ENCODE assay signal across 10 cellular contexts in genomic region chr3:196477678-196478077, GRCh38. TPM values are rescaled to one million over a fixed set of nuclear protein-coding genes. Genes with fewer than 3 reads are reported as not detected.
"Had no signal": no experiment of that assay in that cellular context is flagged by ENCODE, and none has a peak within 500 bp of the region (broad histone marks: within the 10 kb centered on the region; RNA-seq: fewer than 3 reads in every experiment).

No MANE protein-coding gene starts in this region.

- DNase-seq: GM23248, GOT3, H7, HCEC 1CT, HFFc6, IMR-90, KBM-7 had no signal

- H3K9ac ChIP-seq: GM23248, KMS-11 had no signal

- H3K27ac ChIP-seq: GM23248, HL-60, KMS-11 had no signal

- H3K4me2 ChIP-seq: KMS-11 had no signal

- H2AFZ ChIP-seq: GM23248 had no signal

- H3K4me3 ChIP-seq: GM23248 had no signal

RNA-seq across cellular contexts. Expression of gene SMCO1, which starts 37.5 kb away (rescaled TPM):
- total RNA-seq: GM23248, H4, H7, HFFc6, IMR-90 had no signal
- polyA plus RNA-seq: GM23248, IMR-90 had no signal
